Comparison of ENCODE assay signal across 14 cellular contexts in genomic region chr15:70050447-70050846, GRCh38. TPM values are rescaled to one million over a fixed set of nuclear protein-coding genes. Genes with fewer than 3 reads are reported as not detected.
DNase-seq lines count a peak whose midpoint lies in the region; ATAC-seq and TF ChIP-seq lines count a peak whose summit lies in the region.
"Had no signal": no experiment of that assay in that cellular context is flagged by ENCODE, and none has a peak within 500 bp of the region (broad histone marks: within the 10 kb centered on the region; RNA-seq: fewer than 3 reads in every experiment).

No MANE protein-coding gene starts in this region.

- H3K4me1 ChIP-seq in IMR-90 (ENCODE audit: control insufficient read depth, insufficient read depth, low read length) (peaks cover 2% of the 10 kb centered on the region; the same call in 1 of the 2 replicates), smooth muscle cell (ENCODE audit: low read depth) (peaks cover 6% of the 10 kb centered on the region)
- H3K4me1 ChIP-seq: SJSA1 had no signal

- H3K27me3 Mint-ChIP-seq in CD14-positive monocyte (ENCODE audit: low read depth in 3 of 3), result no peaks in the 10 kb centered on the region

- no peak overlapping the region for H3K18ac ChIP-seq in IMR-90 (ENCODE audit: low read depth, low read length)

- peaks cover 3% of the 10 kb centered on the region; the same call in 1 of the 2 replicates for H3K9me1 ChIP-seq in IMR-90 (ENCODE audit: insufficient read depth, low read length)

- peaks cover 25% of the 10 kb centered on the region for H3F3A ChIP-seq in smooth muscle cell (ENCODE audit: low read depth)

- H2AFZ ChIP-seq in IMR-90 (replicated peaks; ENCODE audit: low read length, poor library complexity), result no peak overlapping the region
- H2AFZ ChIP-seq in smooth muscle cell (ENCODE audit: low read depth), result no peak overlapping the region
- H2AFZ ChIP-seq: PC-9 had no signal

- 100% methylated on average over 2 to 3 of the region's 9 CpGs for WGBS in IMR-90 (ENCODE audit: extremely low coverage in 2 of 2, insufficient read length in 1 of 2), 2 experiments
- 74% methylated on average over 9 of the region's 9 CpGs for WGBS in smooth muscle cell (ENCODE audit: low lambda C conversion rate)

- no peak overlapping the region for H4K8ac ChIP-seq in IMR-90 (ENCODE audit: low read depth in 2 of 2, low read length in 2 of 2)

- no peak overlapping the region for H2BK5ac ChIP-seq in IMR-90 (ENCODE audit: low read depth, low read length, poor library complexity, severe bottlenecking)

- peaks cover 3% of the 10 kb centered on the region for H3K4me1 Mint-ChIP-seq in CD14-positive monocyte

- intact Hi-C loops in CD14-positive monocyte (cut with micrococcal nuclease) (no loop called here), IMR-90 (cut with micrococcal nuclease) (no loop called here)

- H3K27me3 ChIP-seq in IMR-90 (ENCODE audit: control insufficient read depth, insufficient read depth, low read length) (no peaks in the 10 kb centered on the region), smooth muscle cell (ENCODE audit: low read depth) (no peaks in the 10 kb centered on the region)
- H3K27me3 ChIP-seq: SJSA1 had no signal

- no peak overlapping the region for H2BK120ac ChIP-seq in IMR-90 (ENCODE audit: low read depth, low read length)

- no peak for TF ChIP-seq RAD21 in IMR-90 (IDR thresholded peaks at IDR 0.05; ENCODE audit: low read length)

- no peak overlapping the region for H3K9ac ChIP-seq in IMR-90 (ENCODE audit: low read depth, low read length)
- H3K9ac ChIP-seq in smooth muscle cell (ENCODE audit: low read depth), result no peak overlapping the region
- H3K9ac ChIP-seq: KMS-11 had no signal

- DNase-seq in CD14-positive monocyte (ENCODE audit: low spot score) (peak; percentile 6), IMR-90 (no peak), left lobe of liver (ENCODE audit: low spot score) (peak; percentile 19), smooth muscle cell (lab: John Stamatoyannopoulos, UW; ENCODE audit: unreplicated experiment) (no peak), nucleus accumbens (lab: John Stamatoyannopoulos, UW) (no peak), DMS79 treated with DMSO at 0.1 percent for 48 hours (lab: John Stamatoyannopoulos, UW) (no peak)
- DNase-seq: HFFc6, NCI-H1436 treated with DMSO at 0.1 percent for 48 hours, NCI-H2081, NCI-H524, PC-9 had no signal

- no peaks in the 10 kb centered on the region for H3K79me2 ChIP-seq in smooth muscle cell (ENCODE audit: low read depth)

- dilution Hi-C loops in IMR-90 (cut with HindIII; ENCODE audit: low sequenced_read_pairs, unreplicated experiment), result no loop called here

- H4K5ac ChIP-seq in IMR-90 (ENCODE audit: low read depth, low read length), result no peak overlapping the region

- H4K91ac ChIP-seq in IMR-90 (ENCODE audit: insufficient read depth, low read depth, low read length), result no peak overlapping the region

- no peaks in the 10 kb centered on the region for H3K79me1 ChIP-seq in IMR-90 (ENCODE audit: low read depth in 1 of 2, low read length in 2 of 2)

- H3K36me3 ChIP-seq in IMR-90 (ENCODE audit: control insufficient read depth, insufficient read depth, low read length) (peaks cover 59% of the 10 kb centered on the region), smooth muscle cell (ENCODE audit: low read depth) (peaks cover 8% of the 10 kb centered on the region)

- TF ChIP-seq CTCF in CD14-positive monocyte (IDR thresholded peaks at IDR 0.05), result no peak
- TF ChIP-seq CTCF in IMR-90 (conservative IDR thresholded peaks at IDR 0.05; ENCODE audit: low read depth, low read length), result no peak
- TF ChIP-seq CTCF in smooth muscle cell (IDR thresholded peaks at IDR 0.05; ENCODE audit: borderline replicate concordance, insufficient read depth, poor library complexity, severe bottlenecking), result no peak

- H3K4me3 ChIP-seq in IMR-90 (ENCODE audit: insufficient read depth, low read depth, low read length) (no peak overlapping the region), smooth muscle cell (no peak overlapping the region)
- H3K4me3 ChIP-seq: PC-9, SJSA1 had no signal

- no peak overlapping the region for H3K4ac ChIP-seq in IMR-90 (ENCODE audit: low read depth, low read length)

- no peak overlapping the region for H2AK5ac ChIP-seq in IMR-90 (ENCODE audit: low read depth, low read length)

- peaks cover 75 to 91% of the 10 kb centered on the region in 2 donors for H3K36me3 Mint-ChIP-seq in CD14-positive monocyte

- no peak for TF ChIP-seq POLR2A in IMR-90 (IDR thresholded peaks at IDR 0.05; ENCODE audit: low read depth, low read length)

- BruUV-seq in IMR-90 (replicated peaks; lab: Mats Ljungman, UMichigan), result no TSS peak

- in situ Hi-C loops in IMR-90 (cut with MboI; ENCODE audit: low sequenced_read_pairs), result no loop called here

- peaks cover 8% of the 10 kb centered on the region; the same call in 1 of the 2 replicates for H4K20me1 ChIP-seq in IMR-90 (ENCODE audit: insufficient read depth, low read length)
- peaks cover 78% of the 10 kb centered on the region for H4K20me1 ChIP-seq in smooth muscle cell (ENCODE audit: low read depth)

- H3K27ac Mint-ChIP-seq in CD14-positive monocyte, result peak overlapping the region in 2 of 7 donors; percentile 1 to 25
- H3K27ac Mint-ChIP-seq: HFFc6 had no signal

- H3K23ac ChIP-seq in IMR-90 (ENCODE audit: low read depth, low read length), result no peak overlapping the region

- no peak overlapping the region for H2BK15ac ChIP-seq in IMR-90 (ENCODE audit: low read depth, low read length)

- no peaks in the 10 kb centered on the region for H3K9me3 Mint-ChIP-seq in CD14-positive monocyte
- H3K9me3 Mint-ChIP-seq: HFFc6 had no signal

- H3K27ac ChIP-seq in IMR-90 (ENCODE audit: insufficient read depth, low read length), result no peak overlapping the region
- peak overlapping the region; percentile 68 for H3K27ac ChIP-seq in smooth muscle cell (ENCODE audit: low read depth)
- H3K27ac ChIP-seq: KMS-11, PC-9, SJSA1 had no signal

- POLR2A ChIA-PET in IMR-90 (lab: Charles Lee; ENCODE audit: unreplicated experiment), result no interaction called here

- ATAC-seq in IMR-90 (ENCODE audit: low read depth) (no peak), left lobe of liver (no peak), HG03342 (IDR thresholded peaks at IDR 0.05; ENCODE audit: unreplicated experiment) (no peak)

- no peak overlapping the region for H3K56ac ChIP-seq in IMR-90 (ENCODE audit: extremely low read depth, insufficient read depth, low read length)

- no peak overlapping the region for H3K4me3 Mint-ChIP-seq in CD14-positive monocyte
- H3K4me3 Mint-ChIP-seq: HFFc6 had no signal

- CTCF ChIA-PET in IMR-90 (lab: Yijun Ruan, JAX), result no interaction called here

- H2BK20ac ChIP-seq in IMR-90 (ENCODE audit: low read depth, low read length), result no peak overlapping the region

- no peak overlapping the region for H3K4me2 ChIP-seq in IMR-90 (ENCODE audit: low read depth, low read length)
- peak overlapping the region; percentile 24 for H3K4me2 ChIP-seq in smooth muscle cell
- H3K4me2 ChIP-seq: KMS-11, PC-9 had no signal

- no peak overlapping the region for H3K14ac ChIP-seq in IMR-90 (replicated peaks; ENCODE audit: low read depth, low read length)

- H3K9me3 ChIP-seq in IMR-90 (ENCODE audit: control insufficient read depth, insufficient read depth, low read length) (no peaks in the 10 kb centered on the region), smooth muscle cell (replicated peaks; ENCODE audit: low read depth) (no peaks in the 10 kb centered on the region)
- H3K9me3 ChIP-seq: SJSA1 had no signal

- peak overlapping the region; percentile 62 for H2AK9ac ChIP-seq in IMR-90 (replicated peaks; ENCODE audit: low read depth, low read length, poor library complexity)

TF ChIP-seq in IMR-90, 13 proteins besides CTCF, POLR2A, EP300 and RAD21:
- no peak for TF ChIP-seq SMC3 (IDR thresholded peaks at IDR 0.05; ENCODE audit: low read depth, low read length)
- TF ChIP-seq MXI1 (IDR thresholded peaks at IDR 0.05; ENCODE audit: borderline replicate concordance, low read depth, low read length), result no peak
- TF ChIP-seq CEBPB (IDR thresholded peaks at IDR 0.05; ENCODE audit: low read depth, low read length), result no peak

RNA-seq across cellular contexts. Expression of gene TLE3, which starts 47.3 kb away (rescaled TPM):
- polyA plus RNA-seq in CD14-positive monocyte, result 10 to 100 TPM; 12.8 to 23.6 TPM
- total RNA-seq in IMR-90 (2012; rRNA removed), result 5.6 and 6.5 TPM in 2 replicates
- polyA plus RNA-seq in IMR-90 (2012; rRNA removed), result 15.2 and 16.3 TPM in 2 replicates
- polyA plus RNA-seq in IMR-90 (2012; cell fraction: cytosol; rRNA removed), result 15.9 and 20.8 TPM in 2 replicates
- 43.1 and 63.1 TPM in 2 replicates for polyA plus RNA-seq in IMR-90 (2012; cell fraction: nucleus; rRNA removed; ENCODE audit: low replicate concordance)
- 7.0 TPM for total RNA-seq in left lobe of liver
- 46.9 and 53.2 TPM in 2 replicates for total RNA-seq in smooth muscle cell
- 39.7 and 50.9 TPM in 2 replicates for polyA plus RNA-seq in smooth muscle cell

Comparison
In these comparisons a context has a peak if more than half of its experiments do, and no peak if none do; other contexts are left out.
1. DNase-seq: peak in CD14-positive monocyte (single experiment) and left lobe of liver (single experiment); none in IMR-90 (single experiment), smooth muscle cell (single experiment), nucleus accumbens (0 of 56) and DMS79 treated with DMSO at 0.1 percent for 48 hours (single experiment).